8 cellular contexts compared by ENCODE assay signal in the genomic region with DNA sequence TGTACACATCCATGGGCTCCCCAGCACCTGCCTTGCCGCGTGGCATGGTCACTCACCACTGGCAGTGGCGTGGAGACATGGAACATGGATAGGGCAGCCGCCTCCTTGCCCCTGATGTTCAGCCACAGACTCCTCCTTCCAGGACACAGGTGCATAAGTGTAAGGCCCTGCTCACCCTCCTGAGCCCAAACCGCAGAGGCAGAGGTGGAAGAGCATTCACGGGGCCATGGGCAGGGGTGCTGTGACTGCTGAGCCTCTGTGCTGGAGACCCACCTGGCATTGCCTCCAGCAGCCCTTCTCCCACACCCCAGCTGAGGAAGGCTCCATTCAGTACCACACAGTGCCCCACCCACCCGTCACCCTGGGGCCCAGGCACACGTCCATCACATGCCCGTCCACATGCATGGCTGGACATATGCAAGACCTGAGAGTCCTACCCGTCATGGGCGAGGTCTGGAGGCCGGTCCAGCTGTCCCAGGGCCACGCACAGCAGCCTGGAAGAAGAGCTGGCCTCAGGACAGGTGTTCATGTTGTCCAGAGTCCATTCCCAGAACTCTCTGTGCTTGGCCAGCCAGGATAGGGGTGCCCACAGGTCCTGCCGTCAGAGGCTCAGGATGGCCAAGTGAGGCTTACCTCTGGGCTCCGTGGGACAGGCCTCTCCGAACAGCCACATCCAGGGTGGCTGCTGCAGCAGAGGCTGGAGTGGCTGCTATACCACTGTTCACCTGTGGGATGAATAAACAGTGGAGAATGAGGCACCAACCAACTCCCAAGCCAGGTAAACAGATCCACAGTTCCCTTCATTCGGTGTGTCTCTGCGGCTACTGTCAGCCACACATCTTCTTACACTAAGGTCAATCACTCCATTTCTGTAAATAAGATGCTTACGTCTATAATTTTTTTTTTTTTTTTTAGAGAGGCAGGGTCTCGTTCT. TPM values are rescaled to one million over a fixed set of nuclear protein-coding genes. Genes with fewer than 3 reads are reported as not detected.
A peak's percentile ranks its signal among the peaks of the same experiment; 100 is the strongest.
DNase-seq lines count a peak whose midpoint lies in the region; ATAC-seq, FAIRE-seq and TF ChIP-seq lines count a peak whose summit lies in the region.

No MANE protein-coding gene starts in this region.

- CTCF ChIA-PET in T-cell (lab: Charles Lee), result no interaction called here

- H3K4me3 Mint-ChIP-seq in T-cell, result peak overlapping the region; percentile 59 to 91 (median 65)

- 87% methylated on average over 20 of the region's 20 CpGs for WGBS in right cardiac atrium

- H3K4me3 ChIP-seq in left ventricle myocardium inferior (peak overlapping the region; percentile 96), right cardiac atrium (ENCODE audit: low read length) (no peak overlapping the region), iPS-15b (ENCODE audit: low read depth, low read length) (peak overlapping the region; percentile 93)

- FAIRE-seq in urothelium cell line (lab: Jason Lieb, UNC), result peak; percentile 52

- no peaks in the 10 kb centered on the region for H3K27me3 Mint-ChIP-seq in T-cell

- peaks cover 40 to 49% (median 42%) of the 10 kb centered on the region in 3 donors for H3K4me1 Mint-ChIP-seq in T-cell

- intact Hi-C loops in left ventricle myocardium inferior (cut with micrococcal nuclease) (no loop called here), right cardiac atrium (cut with DNase I) (loop anchor here in 2 of 4 donors (5.0 to 10.0 kb wide), 2 partner anchors 96 to 258 kb away; a partner anchor contains a TSS)

- H3K9me3 Mint-ChIP-seq in T-cell, result no peaks in the 10 kb centered on the region

- H3K4me1 ChIP-seq in left ventricle myocardium inferior (peaks cover 79% of the 10 kb centered on the region), right cardiac atrium (ENCODE audit: control insufficient read depth, insufficient read depth, low read length) (peaks cover 5% of the 10 kb centered on the region), iPS-15b (ENCODE audit: control insufficient read depth, insufficient read depth, low read length) (peaks cover 4% of the 10 kb centered on the region)

- H3K27ac ChIP-seq in left ventricle myocardium inferior (replicated peaks) (no peak overlapping the region), right cardiac atrium (ENCODE audit: low read length) (no peak overlapping the region)

- POLR2A ChIA-PET in T-cell (lab: Charles Lee), result interaction anchor here in 1 of 2 donors (0.7 kb wide), 1 partner anchor 23 kb away, joined by 3 read pairs; no protein-coding TSS in a partner anchor

- peaks cover 10% of the 10 kb centered on the region for H3K36me3 Mint-ChIP-seq in T-cell

- no peaks in the 10 kb centered on the region for H3K27me3 ChIP-seq in left ventricle myocardium inferior (ENCODE audit: low read depth)
- no peaks in the 10 kb centered on the region for H3K27me3 ChIP-seq in right cardiac atrium (ENCODE audit: control insufficient read depth, insufficient read depth)
- no peaks in the 10 kb centered on the region for H3K27me3 ChIP-seq in iPS-15b (ENCODE audit: control insufficient read depth, insufficient read depth, low read length)

- TF ChIP-seq CTCF in left ventricle myocardium inferior (IDR thresholded peaks at IDR 0.05; ENCODE audit: borderline replicate concordance), result no peak
- no peak for TF ChIP-seq CTCF in GM20000 (IDR thresholded peaks at IDR 0.05; ENCODE audit: extremely low read depth, missing control alignments)

- H3K36me3 ChIP-seq in left ventricle myocardium inferior (peaks cover 18% of the 10 kb centered on the region), iPS-15b (ENCODE audit: control insufficient read depth, insufficient read depth, low read length) (peaks cover 15% of the 10 kb centered on the region)

- H3K9me3 ChIP-seq in left ventricle myocardium inferior (replicated peaks) (no peaks in the 10 kb centered on the region), right cardiac atrium (ENCODE audit: control insufficient read depth, low read length) (no peaks in the 10 kb centered on the region), iPS-15b (ENCODE audit: control insufficient read depth, insufficient read depth, low read length) (no peaks in the 10 kb centered on the region)

- no peak overlapping the region for H3K9ac ChIP-seq in iPS-15b (ENCODE audit: low read depth, low read length)

- ATAC-seq in right cardiac atrium, result no peak
- ATAC-seq in T-cell (replicated peaks in 1 of 4), result no peak
- no peak for ATAC-seq in GM21619 (IDR thresholded peaks at IDR 0.05; ENCODE audit: unreplicated experiment)

- peak overlapping the region; percentile 36 to 58 for H3K27ac Mint-ChIP-seq in T-cell

- DNase-seq in left ventricle myocardium inferior (no peak), right cardiac atrium (no peak), T-cell (no peak), urothelium cell line (ENCODE audit: low spot score) (no peak), GM20000 (ENCODE audit: low spot score) (no peak), cerebellar nuclear complex (lab: John Stamatoyannopoulos, UW) (no peak)

RNA-seq across cellular contexts. Expression of a gene that starts 1.7 kb away (rescaled TPM):
- 18.3 TPM for total RNA-seq in left ventricle myocardium inferior
- total RNA-seq in right cardiac atrium, result 10 to 100 TPM; 20.6 to 22.8 (median 22.6) TPM
- 20.4 TPM for polyA plus RNA-seq in right cardiac atrium
- total RNA-seq in T-cell, result 100 to 1,000 TPM; 129 to 144 (median 132) TPM

RNA-seq across cellular contexts. Expression of a gene that starts 4.6 kb away (rescaled TPM):
- 13.6 TPM for total RNA-seq in left ventricle myocardium inferior
- 10 to 100 TPM in 2 of 4 donors, 1 to 10 TPM in 2; 8.7 to 13.5 (median 11.6) TPM for total RNA-seq in right cardiac atrium
- polyA plus RNA-seq in right cardiac atrium, result 11.6 TPM
- total RNA-seq in T-cell, result 100 to 1,000 TPM; 101 to 152 (median 128) TPM

RNA-seq across cellular contexts. Expression of a gene that starts 15.0 kb away (rescaled TPM):
- total RNA-seq in left ventricle myocardium inferior, result 17.2 TPM
- 10 to 100 TPM; 10.5 to 14.8 (median 11.2) TPM for total RNA-seq in right cardiac atrium
- 15.2 TPM for polyA plus RNA-seq in right cardiac atrium
- 1 to 10 TPM; 1.7 to 3.1 (median 2.9) TPM for total RNA-seq in T-cell

RNA-seq across cellular contexts. Expression of a gene that starts 23.7 kb away (rescaled TPM):
- 7.8 TPM for total RNA-seq in left ventricle myocardium inferior
- 1 to 10 TPM; 6.4 to 7.9 (median 7.4) TPM for total RNA-seq in right cardiac atrium
- 8.8 TPM for polyA plus RNA-seq in right cardiac atrium
- 1 to 10 TPM; 3.5 to 8.9 (median 5.6) TPM for total RNA-seq in T-cell

RNA-seq across cellular contexts. Expression of a gene that starts 45.7 kb away (rescaled TPM):
- total RNA-seq in left ventricle myocardium inferior, result 15.0 TPM
- 10 to 100 TPM; 14.6 to 16.3 (median 15.3) TPM for total RNA-seq in right cardiac atrium
- polyA plus RNA-seq in right cardiac atrium, result 17.1 TPM
- total RNA-seq in T-cell, result 10 to 100 TPM; 28.9 to 51.0 (median 46.1) TPM
